ENCODE assay signal across 20 cellular contexts in genomic region chr22:45885941-45886395, GRCh38.
DNase-seq lines count a peak whose midpoint lies in the region; ATAC-seq and TF ChIP-seq lines count a peak whose summit lies in the region.
"Had no signal": no experiment of that assay in that cellular context is flagged by ENCODE, and none has a peak within 500 bp of the region (broad histone marks: within the 10 kb centered on the region; RNA-seq: fewer than 3 reads in every experiment).

No MANE protein-coding gene starts in this region.

- peaks cover 55% of the 10 kb centered on the region for H3K27me3 ChIP-seq in lower lobe of right lung (ENCODE audit: low read depth)

- TF ChIP-seq CTCF in brain (conservative IDR thresholded peaks at IDR 0.05) = no peak
- no peak for TF ChIP-seq CTCF in lower lobe of right lung (IDR thresholded peaks at IDR 0.05)

- peak; percentile 59 for DNase-seq in activated effector memory CD4-positive, alpha-beta T cell treated with anti-CD3 and anti-CD28 coated beads, Interleukin-2, amount 50 U/mL, for 16 hours
- DNase-seq in activated effector memory CD4-positive, alpha-beta T cell treated with Interleukin-2 at 50 U/mL for 16 hours = no peak
- DNase-seq in lower lobe of right lung = peak; percentile 36
- DNase-seq in substantia nigra (lab: John Stamatoyannopoulos, UW) = peak in 30 of 49 donors; percentile 19 to 74 (median 45)
- DNase-seq in HCEC 1CT = no peak
- DNase-seq in NCI-H510A (lab: John Stamatoyannopoulos, UW) = no peak
- DNase-seq: activated CD4-positive, CD25-positive, alpha-beta regulatory T cell; activated CD8-positive, alpha-beta memory T cell treated with anti-CD3 and anti-CD28 coated beads for 24 hours; activated naive CD8-positive, alpha-beta T cell treated with anti-CD3 and anti-CD28 coated beads, Interleukin-2, amount 10 ng/mL, durations not matched to agents 7 days and 5 days; activated T-cell treated with anti-CD3 and anti-CD28 coated beads, Interleukin-2, amount 50 U/mL, for 72 hours; dermis blood vessel endothelial cell; NCI-H146; SIG-M5; stimulated activated naive B cell treated with anti-CD40 and anti-IgM and Interleukin-4, amounts not matched to agents 10 μg/mL and 1 μg/mL and 100 μg/mL, for 72 hours; T-helper 2 cell had no signal

- H3K9me3 ChIP-seq in lower lobe of right lung = no peaks in the 10 kb centered on the region
- H3K9me3 ChIP-seq: tibial nerve had no signal

- peaks cover 29% of the 10 kb centered on the region for H3K4me1 Mint-ChIP-seq in brain
- H3K4me1 Mint-ChIP-seq: activated naive CD8-positive, alpha-beta T cell treated with anti-CD3 and anti-CD28 coated beads, Interleukin-2, amount 10 ng/mL, durations not matched to agents 7 days and 5 days; memory B cell; stimulated activated naive B cell treated with anti-CD40 and anti-IgM and Interleukin-4, amounts not matched to agents 10 μg/mL and 1 μg/mL and 100 μg/mL, for 72 hours had no signal

- H3K36me3 ChIP-seq in lower lobe of right lung = no peaks in the 10 kb centered on the region
- H3K36me3 ChIP-seq: tibial nerve had no signal

- H3K9me3 Mint-ChIP-seq in brain = peaks cover 0 to 4% (median 0%) of the 10 kb centered on the region in 5 experiments
- H3K9me3 Mint-ChIP-seq: activated naive CD8-positive, alpha-beta T cell treated with anti-CD3 and anti-CD28 coated beads, Interleukin-2, amount 10 ng/mL, durations not matched to agents 7 days and 5 days; activated T-cell treated with anti-CD3 and anti-CD28 coated beads, Interleukin-2, amount 50 U/mL, for 72 hours; natural killer cell treated with Interleukin-12 subunit alpha and Interleukin-12 subunit beta and Interleukin-15 and Interleukin-18, amount 100 ng/mL, for 72 hours; stimulated activated naive B cell treated with anti-CD40 and anti-IgM and Interleukin-4, amounts not matched to agents 10 μg/mL and 1 μg/mL and 100 μg/mL, for 72 hours had no signal

- no peak overlapping the region for H3K4me3 ChIP-seq in lower lobe of right lung
- H3K4me3 ChIP-seq: tibial nerve had no signal

- H3K36me3 Mint-ChIP-seq in brain = no peaks in the 10 kb centered on the region
- H3K36me3 Mint-ChIP-seq: activated naive CD8-positive, alpha-beta T cell treated with anti-CD3 and anti-CD28 coated beads, Interleukin-2, amount 10 ng/mL, durations not matched to agents 7 days and 5 days; natural killer cell treated with Interleukin-12 subunit alpha and Interleukin-12 subunit beta and Interleukin-15 and Interleukin-18, amount 100 ng/mL, for 72 hours; stimulated activated naive B cell treated with anti-CD40 and anti-IgM and Interleukin-4, amounts not matched to agents 10 μg/mL and 1 μg/mL and 100 μg/mL, for 72 hours had no signal

- peaks cover 10% of the 10 kb centered on the region for H3K27me3 Mint-ChIP-seq in brain

- ATAC-seq in lower lobe of right lung (no peak), HG02763 (IDR thresholded peaks at IDR 0.05; ENCODE audit: unreplicated experiment) (no peak)
- ATAC-seq: activated T-cell treated with anti-CD3 and anti-CD28 coated beads, Interleukin-2, amount 50 U/mL, for 72 hours; natural killer cell treated with Interleukin-12 subunit alpha and Interleukin-12 subunit beta and Interleukin-15 and Interleukin-18, amount 100 ng/mL, for 72 hours; stimulated activated naive B cell treated with anti-CD40 and anti-IgM and Interleukin-4, amounts not matched to agents 10 μg/mL and 1 μg/mL and 100 μg/mL, for 72 hours had no signal

- intact Hi-C loops in lower lobe of right lung (cut with DNase I) = no loop called here

- no peak overlapping the region for H3K4me3 Mint-ChIP-seq in brain
- H3K4me3 Mint-ChIP-seq: activated naive CD8-positive, alpha-beta T cell treated with anti-CD3 and anti-CD28 coated beads, Interleukin-2, amount 10 ng/mL, durations not matched to agents 7 days and 5 days; activated T-cell treated with anti-CD3 and anti-CD28 coated beads, Interleukin-2, amount 50 U/mL, for 72 hours; memory B cell; natural killer cell treated with Interleukin-12 subunit alpha and Interleukin-12 subunit beta and Interleukin-15 and Interleukin-18, amount 100 ng/mL, for 72 hours; stimulated activated naive B cell treated with anti-CD40 and anti-IgM and Interleukin-4, amounts not matched to agents 10 μg/mL and 1 μg/mL and 100 μg/mL, for 72 hours had no signal

- peak overlapping the region in 3 of 5 experiments; percentile 16 to 92 (median 30) for H3K27ac Mint-ChIP-seq in brain
- H3K27ac Mint-ChIP-seq: activated naive CD8-positive, alpha-beta T cell treated with anti-CD3 and anti-CD28 coated beads, Interleukin-2, amount 10 ng/mL, durations not matched to agents 7 days and 5 days; activated T-cell treated with anti-CD3 and anti-CD28 coated beads, Interleukin-2, amount 50 U/mL, for 72 hours; memory B cell; natural killer cell treated with Interleukin-12 subunit alpha and Interleukin-12 subunit beta and Interleukin-15 and Interleukin-18, amount 100 ng/mL, for 72 hours; stimulated activated naive B cell treated with anti-CD40 and anti-IgM and Interleukin-4, amounts not matched to agents 10 μg/mL and 1 μg/mL and 100 μg/mL, for 72 hours had no signal

- no peak overlapping the region for H3K27ac ChIP-seq in lower lobe of right lung
- H3K27ac ChIP-seq in substantia nigra (ENCODE audit: low read depth, low read length, poor library complexity, severe bottlenecking) = no peak overlapping the region
- H3K27ac ChIP-seq: tibial nerve had no signal

- H3K4me1 ChIP-seq in lower lobe of right lung = peaks cover under 1% of the 10 kb centered on the region

Comparison
In these comparisons a context has a peak if more than half of its experiments do, and no peak if none do; other contexts are left out.
1. DNase-seq: peak in activated effector memory CD4-positive, alpha-beta T cell treated with anti-CD3 and anti-CD28 coated beads, Interleukin-2, amount 50 U/mL, for 16 hours (single experiment), lower lobe of right lung (single experiment) and substantia nigra (30 of 49); none in activated effector memory CD4-positive, alpha-beta T cell treated with Interleukin-2 at 50 U/mL for 16 hours (single experiment), HCEC 1CT (single experiment) and NCI-H510A (single experiment).